8 cellular contexts compared by ENCODE assay signal in genomic region chr21:41879190-41879998, GRCh38. TPM values are rescaled to one million over a fixed set of nuclear protein-coding genes. Genes with fewer than 3 reads are reported as not detected.
DNase-seq lines count a peak whose midpoint lies in the region; TF ChIP-seq lines count a peak whose summit lies in the region.

Gene PRDM15 (minus strand): TSS chr21:41879344. CDS start chr21:41860363, 18,981 bp downstream.

- H3K9me2 ChIP-seq in GM23248 (ENCODE audit: insufficient read depth): no peaks in the 10 kb centered on the region

- no peaks in the 10 kb centered on the region for H3K36me3 ChIP-seq in GM23248 (ENCODE audit: low read depth)
- no peaks in the 10 kb centered on the region for H3K36me3 ChIP-seq in ovary
- H3K36me3 ChIP-seq in thymus (ENCODE audit: control insufficient read depth, insufficient read depth): no peaks in the 10 kb centered on the region

- intact Hi-C loops in ovary (cut with DNase I): loop anchor here in 2 of 4 donors (5.0 to 10.0 kb wide), 2 partner anchors 65 to 128 kb away; no protein-coding TSS in a partner anchor

- H3K27ac Mint-ChIP-seq in activated naive CD4-positive, alpha-beta T cell treated with anti-CD3 and anti-CD28 coated beads, Interleukin-2, amount 50 U/mL, for 24 hours: peak within 1 kb of the TSS; percentile 97

- H3K4me1 Mint-ChIP-seq in activated naive CD4-positive, alpha-beta T cell treated with anti-CD3 and anti-CD28 coated beads, Interleukin-2, amount 50 U/mL, for 24 hours: peaks cover 38% of the 10 kb centered on the region

- peak within 1 kb of the TSS; percentile 87 for H2AFZ ChIP-seq in GM23248

- H3K79me2 ChIP-seq in GM23248 (ENCODE audit: insufficient read depth): peaks cover 36% of the 10 kb centered on the region

- H3K9ac ChIP-seq in GM23248: peak within 1 kb of the TSS; percentile 98

- in situ Hi-C loops in GM23248 (cut with MboI): no loop called here

- no peak for TF ChIP-seq EP300 in ovary (IDR thresholded peaks at IDR 0.05)

- H3K4me1 ChIP-seq in GM23248 (ENCODE audit: insufficient read depth): peaks cover 14% of the 10 kb centered on the region
- peaks cover 7% of the 10 kb centered on the region for H3K4me1 ChIP-seq in ovary (ENCODE audit: insufficient read depth)
- peaks cover 14% of the 10 kb centered on the region for H3K4me1 ChIP-seq in thymus (ENCODE audit: control insufficient read depth, insufficient read depth, low read length)

- H3K4me3 Mint-ChIP-seq in activated naive CD4-positive, alpha-beta T cell treated with anti-CD3 and anti-CD28 coated beads, Interleukin-2, amount 50 U/mL, for 24 hours: peak within 1 kb of the TSS; percentile 91

- DNase-seq in EL: peak; percentile 79
- peak; percentile 90 for DNase-seq in GM23248
- DNase-seq in Kasumi-1 (lab: John Stamatoyannopoulos, UW): peak; percentile 59 to 60
- DNase-seq in SKM-1 treated with dmso at 0.1 percent for 144 hours (lab: John Stamatoyannopoulos, UW; ENCODE audit: unreplicated experiment): peak; percentile 39
- peak; percentile 77 for DNase-seq in glomerular visceral epithelial cell (ENCODE audit: extremely low spot score)
- peak; percentile 80 to 89 (median 87) for DNase-seq in ovary

- H3K27me3 Mint-ChIP-seq in activated naive CD4-positive, alpha-beta T cell treated with anti-CD3 and anti-CD28 coated beads, Interleukin-2, amount 50 U/mL, for 24 hours: no peaks in the 10 kb centered on the region

- no peak for TF ChIP-seq CTCF in ovary (IDR thresholded peaks at IDR 0.05)

- H3K27ac ChIP-seq in GM23248 (peak within 1 kb of the TSS; percentile 84), ovary (peak within 1 kb of the TSS; percentile 67 to 69), thymus (ENCODE audit: low read depth) (peak within 1 kb of the TSS; percentile 85)

- peak within 1 kb of the TSS; percentile 92 for H3K4me2 ChIP-seq in GM23248 (ENCODE audit: unreplicated experiment)

- WGBS in GM23248 (ENCODE audit: low coverage in 1 of 2, low lambda C conversion rate in 2 of 2, missing lambda C conversion rate in 2 of 2), 2 experiments: 2 to 4% methylated on average over 18 to 62 of the region's 89 CpGs
- 1 to 2% (median 2%) methylated on average over 38 to 87 of the region's 89 CpGs for WGBS in ovary, 3 donors
- WGBS in thymus: 1% methylated on average over 89 of the region's 89 CpGs

- H3K9me3 ChIP-seq in GM23248 (ENCODE audit: low read depth) (no peaks in the 10 kb centered on the region), ovary (no peaks in the 10 kb centered on the region), thymus (ENCODE audit: control insufficient read depth) (no peaks in the 10 kb centered on the region)

- H4K20me1 ChIP-seq in GM23248 (ENCODE audit: insufficient read depth): no peaks in the 10 kb centered on the region

- H3K27me3 ChIP-seq in GM23248 (replicated peaks; ENCODE audit: insufficient read depth): no peaks in the 10 kb centered on the region
- H3K27me3 ChIP-seq in ovary: no peaks in the 10 kb centered on the region
- H3K27me3 ChIP-seq in thymus (ENCODE audit: control insufficient read depth, insufficient read depth): no peaks in the 10 kb centered on the region

- H3K4me3 ChIP-seq in GM23248 (peak within 1 kb of the TSS; percentile 100), ovary (peak within 1 kb of the TSS; percentile 80), thymus (ENCODE audit: low read length) (peak within 1 kb of the TSS; percentile 91)

- peaks cover 20% of the 10 kb centered on the region for H3F3A ChIP-seq in GM23248 (ENCODE audit: insufficient read depth)

- peak; percentile 26 for TF ChIP-seq POLR2A in ovary (IDR thresholded peaks at IDR 0.05)

- no peaks in the 10 kb centered on the region for H3K9me3 Mint-ChIP-seq in activated naive CD4-positive, alpha-beta T cell treated with anti-CD3 and anti-CD28 coated beads, Interleukin-2, amount 50 U/mL, for 24 hours

- H3K36me3 Mint-ChIP-seq in activated naive CD4-positive, alpha-beta T cell treated with anti-CD3 and anti-CD28 coated beads, Interleukin-2, amount 50 U/mL, for 24 hours: peaks cover 3% of the 10 kb centered on the region

RNA-seq across cellular contexts. Expression of gene PRDM15, which starts in this region (rescaled TPM):
- 2.5 and 4.2 TPM in 2 replicates for total RNA-seq in GM23248 (2014; rRNA removed; shearing (Covaris generic))
- 1.7 and 2.3 TPM in 2 replicates for polyA plus RNA-seq in GM23248 (2016; fragmentation: Nextera tagmentation; extraction: Ambion mirVana)
- 10 to 100 TPM in 1 of 7 donors, 1 to 10 TPM in 6; 5.2 to 10.9 (median 6.0) TPM for total RNA-seq in ovary
- 1 to 10 TPM; 2.0 to 2.2 TPM for polyA plus RNA-seq in ovary
- 6.1 TPM for polyA plus RNA-seq in thymus

Comparison
In these comparisons a context has a peak if more than half of its experiments do, and no peak if none do; other contexts are left out.
1. Peak in every context shown above with its lines: DNase-seq, H3K4me3 ChIP-seq and H3K27ac ChIP-seq.
2. DNase-seq: peak in every context shown above with its lines; median percentile 90 in GM23248; 87 in ovary; 79 in EL; 77 in glomerular visceral epithelial cell; 60 in Kasumi-1; 39 in SKM-1 treated with dmso at 0.1 percent for 144 hours.